Comparison of ENCODE assay signal across 19 cellular contexts in genomic region chr3:184952671-184953070, GRCh38.
DNase-seq lines count a peak whose midpoint lies in the region; ATAC-seq and TF ChIP-seq lines count a peak whose summit lies in the region.
"Had no signal": no experiment of that assay in that cellular context is flagged by ENCODE, and none has a peak within 500 bp of the region (broad histone marks: within the 10 kb centered on the region; RNA-seq: fewer than 3 reads in every experiment).

No MANE protein-coding gene starts in this region.

- no peak for TF ChIP-seq CTCF in H9 (conservative IDR thresholded peaks at IDR 0.05)

- no peak overlapping the region for H2AFZ ChIP-seq in H9 (ENCODE audit: low read length)

- H2AK5ac ChIP-seq in H9 (ENCODE audit: insufficient read length, low read length): no peak overlapping the region
- no peak overlapping the region for H2AK5ac ChIP-seq in mesendoderm (ENCODE audit: low read length)

- H3K18ac ChIP-seq in H9 (ENCODE audit: insufficient read length, low read depth, low read length) (no peak overlapping the region), mesendoderm (ENCODE audit: low read length) (no peak overlapping the region)

- H3K27me3 ChIP-seq in H9 (ENCODE audit: insufficient read depth, low read length): no peaks in the 10 kb centered on the region
- H3K27me3 ChIP-seq in mesendoderm (ENCODE audit: insufficient read depth, low read length, poor library complexity): no peaks in the 10 kb centered on the region
- H3K27me3 ChIP-seq: esophagus squamous epithelium, SJCRH30 had no signal

- no peak overlapping the region for H4K91ac ChIP-seq in H9 (ENCODE audit: insufficient read length, low read depth, low read length)

- H3K4me2 ChIP-seq in H9 (ENCODE audit: insufficient read depth, insufficient read length, low read length): no peak overlapping the region
- no peak overlapping the region for H3K4me2 ChIP-seq in mesendoderm (ENCODE audit: low read length)

- H2BK5ac ChIP-seq in H9 (ENCODE audit: insufficient read length, low read length) (no peak overlapping the region), mesendoderm (ENCODE audit: low read length) (no peak overlapping the region)

- H3K14ac ChIP-seq in H9 (ENCODE audit: insufficient read depth, low read length): no peak overlapping the region

- H4K5ac ChIP-seq in H9 (ENCODE audit: insufficient read length, low read depth, low read length) (no peak overlapping the region), mesendoderm (ENCODE audit: low read length) (no peak overlapping the region)

- H3K56ac ChIP-seq in H9 (ENCODE audit: insufficient read length, low read depth, low read length) (no peak overlapping the region), mesendoderm (ENCODE audit: low read length) (no peak overlapping the region)

- intact Hi-C loops in activated T-helper 2 cell treated with anti-CD3 and anti-CD28 coated beads, Interferon-gamma antibody, Interleukin-2, Interleukin-4, amounts not matched to agents 10 μg/mL and 5 μg/mL and 100 μg/mL, durations not matched to agents 14 hours and 24 hours and 36 hours (cut with micrococcal nuclease): loop anchor here (10.0 kb wide), 1 partner anchor 138 kb away; the partner anchor contains the start of gene VPS8

- no peak overlapping the region for H2BK12ac ChIP-seq in H9 (ENCODE audit: insufficient read length, low read depth, low read length)

- H3K23ac ChIP-seq in H9 (ENCODE audit: insufficient read length, low read depth, low read length) (no peak overlapping the region), mesendoderm (ENCODE audit: low read length) (no peak overlapping the region)

- no peak overlapping the region for H3K4me3 ChIP-seq in mesendoderm (ENCODE audit: low read length)
- H3K4me3 ChIP-seq: esophagus squamous epithelium, SJCRH30 had no signal

- H4K8ac ChIP-seq in H9 (replicated peaks; ENCODE audit: insufficient read length, low read depth, low read length): no peak overlapping the region
- no peak overlapping the region for H4K8ac ChIP-seq in mesendoderm (ENCODE audit: low read depth, low read length)

- H3K4ac ChIP-seq in H9 (ENCODE audit: low read depth, low read length): no peak overlapping the region
- H3K4ac ChIP-seq in mesendoderm (ENCODE audit: low read depth, low read length): no peak overlapping the region

- no peak overlapping the region for H2BK20ac ChIP-seq in H9 (ENCODE audit: low read depth, low read length, poor library complexity, severe bottlenecking)

- ATAC-seq in HG02981 (IDR thresholded peaks at IDR 0.05; ENCODE audit: unreplicated experiment): no peak
- no peak for ATAC-seq in HG02852 (IDR thresholded peaks at IDR 0.05; ENCODE audit: unreplicated experiment)

- no peaks in the 10 kb centered on the region for H3K23me2 ChIP-seq in H9 (ENCODE audit: insufficient read length, low read depth, low read length, poor library complexity, severe bottlenecking)

- DNase-seq in T-helper 1 cell: no peak
- no peak for DNase-seq in H9
- DNase-seq in activated T-helper 2 cell treated with anti-CD3 and anti-CD28 coated beads, Interferon-gamma antibody, Interleukin-2, Interleukin-4, amounts not matched to agents 10 μg/mL and 5 μg/mL and 100 μg/mL, durations not matched to agents 14 hours and 24 hours and 36 hours (ENCODE audit: low spot score): no peak
- peak; percentile 3 for DNase-seq in mesendoderm
- DNase-seq in NCI-H1694 (lab: John Stamatoyannopoulos, UW): no peak
- DNase-seq: activated T-cell treated with anti-CD3 and anti-CD28 coated beads for 4 hours; CD4-positive, alpha-beta T cell; DMS79; esophagus squamous epithelium; kidney; NCI-H2081; NCI-H526; retina; SJCRH30; T-helper 9 cell had no signal

- no CpG with 5 or more reads among the region's 3 CpGs for WGBS in H9 (ENCODE audit: extremely low coverage, insufficient read length, low lambda C conversion rate)
- no CpG with 5 or more reads among the region's 3 CpGs for WGBS in mesendoderm (ENCODE audit: extremely low coverage, insufficient coverage, low lambda C conversion rate)

- H2BK15ac ChIP-seq in H9 (ENCODE audit: low read depth, low read length): no peak overlapping the region
- no peak overlapping the region for H2BK15ac ChIP-seq in mesendoderm (replicated peaks; ENCODE audit: low read depth)

- no peak overlapping the region for H3T11ph ChIP-seq in H9 (ENCODE audit: low read length)

- no peaks in the 10 kb centered on the region for H3K27me3 Mint-ChIP-seq in T-helper 1 cell treated with Interleukin-12 subunit alpha and Interleukin-12 subunit beta and Interleukin-4 antibody, amounts not matched to agents 30 μg/mL and 1 μg/mL, for 36 hours (ENCODE audit: low read depth)
- H3K27me3 Mint-ChIP-seq in H9 (ENCODE audit: low read depth): no peaks in the 10 kb centered on the region
- H3K27me3 Mint-ChIP-seq in activated T-helper 2 cell treated with anti-CD3 and anti-CD28 coated beads, Interferon-gamma antibody, Interleukin-2, Interleukin-4, amounts not matched to agents 10 μg/mL and 5 μg/mL and 100 μg/mL, durations not matched to agents 14 hours and 24 hours and 36 hours (ENCODE audit: low read depth): no peaks in the 10 kb centered on the region
- H3K27me3 Mint-ChIP-seq: CD4-positive, alpha-beta T cell had no signal

- H3K4me1 Mint-ChIP-seq in T-helper 1 cell treated with Interleukin-12 subunit alpha and Interleukin-12 subunit beta and Interleukin-4 antibody, amounts not matched to agents 30 μg/mL and 1 μg/mL, for 36 hours (ENCODE audit: low read depth): peaks cover 8% of the 10 kb centered on the region
- peaks cover 28 to 29% of the 10 kb centered on the region in 2 experiments for H3K4me1 Mint-ChIP-seq in H9
- H3K4me1 Mint-ChIP-seq in activated T-helper 2 cell treated with anti-CD3 and anti-CD28 coated beads, Interferon-gamma antibody, Interleukin-2, Interleukin-4, amounts not matched to agents 10 μg/mL and 5 μg/mL and 100 μg/mL, durations not matched to agents 14 hours and 24 hours and 36 hours (ENCODE audit: low read depth): peaks cover 18% of the 10 kb centered on the region

- H3K36me3 ChIP-seq in mesendoderm (ENCODE audit: control insufficient read depth, insufficient read depth, low read length): no peaks in the 10 kb centered on the region
- H3K36me3 ChIP-seq: SJCRH30 had no signal

- no peak overlapping the region for H3K4me3 Mint-ChIP-seq in T-helper 1 cell treated with Interleukin-12 subunit alpha and Interleukin-12 subunit beta and Interleukin-4 antibody, amounts not matched to agents 30 μg/mL and 1 μg/mL, for 36 hours
- peak overlapping the region in 1 of 2 experiments; percentile 20; a peak in 1 of 5 replicates for H3K4me3 Mint-ChIP-seq in H9
- H3K4me3 Mint-ChIP-seq in activated T-helper 2 cell treated with anti-CD3 and anti-CD28 coated beads, Interferon-gamma antibody, Interleukin-2, Interleukin-4, amounts not matched to agents 10 μg/mL and 5 μg/mL and 100 μg/mL, durations not matched to agents 14 hours and 24 hours and 36 hours (ENCODE audit: low read depth): peak overlapping the region; percentile 57
- H3K4me3 Mint-ChIP-seq: CD4-positive, alpha-beta T cell; mesothelial cell of epicardium had no signal

- H3K9me3 Mint-ChIP-seq in T-helper 1 cell treated with Interleukin-12 subunit alpha and Interleukin-12 subunit beta and Interleukin-4 antibody, amounts not matched to agents 30 μg/mL and 1 μg/mL, for 36 hours: no peaks in the 10 kb centered on the region
- H3K9me3 Mint-ChIP-seq in H9: no peaks in the 10 kb centered on the region
- H3K9me3 Mint-ChIP-seq in activated T-helper 2 cell treated with anti-CD3 and anti-CD28 coated beads, Interferon-gamma antibody, Interleukin-2, Interleukin-4, amounts not matched to agents 10 μg/mL and 5 μg/mL and 100 μg/mL, durations not matched to agents 14 hours and 24 hours and 36 hours: no peaks in the 10 kb centered on the region
- H3K9me3 Mint-ChIP-seq: CD4-positive, alpha-beta T cell; mesothelial cell of epicardium had no signal

- peak overlapping the region; percentile 69 for H3K27ac Mint-ChIP-seq in T-helper 1 cell treated with Interleukin-12 subunit alpha and Interleukin-12 subunit beta and Interleukin-4 antibody, amounts not matched to agents 30 μg/mL and 1 μg/mL, for 36 hours
- H3K27ac Mint-ChIP-seq in H9: peak overlapping the region; percentile 16 to 91 (median 64); a peak in 5 of 7 replicates
- H3K27ac Mint-ChIP-seq in activated T-helper 2 cell treated with anti-CD3 and anti-CD28 coated beads, Interferon-gamma antibody, Interleukin-2, Interleukin-4, amounts not matched to agents 10 μg/mL and 5 μg/mL and 100 μg/mL, durations not matched to agents 14 hours and 24 hours and 36 hours: peak overlapping the region; percentile 94
- H3K27ac Mint-ChIP-seq: CD4-positive, alpha-beta T cell; mesothelial cell of epicardium had no signal

- H2BK120ac ChIP-seq in H9 (ENCODE audit: low read depth, low read length, poor library complexity, severe bottlenecking) (no peak overlapping the region), mesendoderm (ENCODE audit: low read depth, low read length) (no peak overlapping the region)

- peaks cover 22% of the 10 kb centered on the region for H3K36me3 Mint-ChIP-seq in T-helper 1 cell treated with Interleukin-12 subunit alpha and Interleukin-12 subunit beta and Interleukin-4 antibody, amounts not matched to agents 30 μg/mL and 1 μg/mL, for 36 hours (ENCODE audit: low read depth)
- H3K36me3 Mint-ChIP-seq in H9 (ENCODE audit: insufficient read depth in 1 of 3, low read depth in 3 of 3): peaks cover 4 to 13% (median 5%) of the 10 kb centered on the region in 3 experiments; a peak in 6 of 7 replicates
- peaks cover 14% of the 10 kb centered on the region for H3K36me3 Mint-ChIP-seq in activated T-helper 2 cell treated with anti-CD3 and anti-CD28 coated beads, Interferon-gamma antibody, Interleukin-2, Interleukin-4, amounts not matched to agents 10 μg/mL and 5 μg/mL and 100 μg/mL, durations not matched to agents 14 hours and 24 hours and 36 hours (ENCODE audit: low read depth)

- H3K9ac ChIP-seq in H9 (ENCODE audit: extremely low read depth, insufficient read length, low read length) (no peak overlapping the region), mesendoderm (ENCODE audit: low read length) (no peak overlapping the region)

- H3K27ac ChIP-seq in H9 (ENCODE audit: insufficient read length, low read depth, low read length) (no peak overlapping the region), mesendoderm (ENCODE audit: low read depth, low read length) (no peak overlapping the region)
- H3K27ac ChIP-seq: esophagus squamous epithelium, SJCRH30 had no signal

- no peaks in the 10 kb centered on the region for H3K79me1 ChIP-seq in H9 (ENCODE audit: insufficient read depth, low read depth, low read length, poor library complexity, severe bottlenecking)
- no peaks in the 10 kb centered on the region for H3K79me1 ChIP-seq in mesendoderm (ENCODE audit: low read length)

- no peaks in the 10 kb centered on the region for H3K79me2 ChIP-seq in H9 (ENCODE audit: insufficient read depth, low read length)
- H3K79me2 ChIP-seq in mesendoderm (ENCODE audit: control insufficient read depth, insufficient read depth, low read length): no peaks in the 10 kb centered on the region

- H3K9me3 ChIP-seq in H9 (ENCODE audit: control insufficient read depth, low read depth, low read length): no peaks in the 10 kb centered on the region
- H3K9me3 ChIP-seq: esophagus squamous epithelium, SJCRH30 had no signal

- no peaks in the 10 kb centered on the region for H4K20me1 ChIP-seq in H9 (ENCODE audit: control insufficient read depth, insufficient read depth, insufficient read length)

- H3K4me1 ChIP-seq in H9 (ENCODE audit: insufficient read depth, low read length): peaks cover 2% of the 10 kb centered on the region; the same call in 1 of the 2 replicates
- no peaks in the 10 kb centered on the region for H3K4me1 ChIP-seq in mesendoderm (ENCODE audit: control insufficient read depth, low read depth, low read length)
- H3K4me1 ChIP-seq: esophagus squamous epithelium, SJCRH30 had no signal
